Comparison of ENCODE assay signal across 24 cellular contexts in genomic region chr7:45224832-45225231, GRCh38.
DNase-seq lines count a peak whose midpoint lies in the region; ATAC-seq, FAIRE-seq and TF ChIP-seq lines count a peak whose summit lies in the region.
"Had no signal": no experiment of that assay in that cellular context is flagged by ENCODE, and none has a peak within 500 bp of the region (broad histone marks: within the 10 kb centered on the region; RNA-seq: fewer than 3 reads in every experiment).

No MANE protein-coding gene starts in this region.

- H3K4me3 ChIP-seq in H1 (ENCODE audit: extremely low read depth in 1 of 4, insufficient read depth in 2 of 4, low read depth in 3 of 4, low read length in 4 of 4), result no peak overlapping the region
- H3K4me3 ChIP-seq: dorsolateral prefrontal cortex, uterus had no signal

- TF ChIP-seq EP300 in H1 (IDR thresholded peaks at IDR 0.05; ENCODE audit: borderline replicate concordance in 1 of 2, low read depth in 2 of 2, low read length in 2 of 2), result no peak

- no peak for TF ChIP-seq CTCF in H1 (IDR thresholded peaks at IDR 0.05; ENCODE audit: control extremely low read depth in 1 of 3, insufficient read depth in 1 of 3, low read depth in 1 of 3, low read length in 3 of 3)
- TF ChIP-seq CTCF in neural crest cell (conservative IDR thresholded peaks at IDR 0.05), result no peak

- H4K91ac ChIP-seq in H1 (replicated peaks; ENCODE audit: insufficient read length, low read length), result no peak overlapping the region

- H3K4me2 ChIP-seq in H1 (ENCODE audit: insufficient read depth in 1 of 2, low read depth in 2 of 2, low read length in 2 of 2), result no peak overlapping the region

- no peak for FAIRE-seq in H1 (lab: Jason Lieb, UNC)
- FAIRE-seq: keratinocyte had no signal

- no peaks in the 10 kb centered on the region for H3K9me3 Mint-ChIP-seq in activated naive CD4-positive, alpha-beta T cell treated with anti-CD3 and anti-CD28 coated beads, Interleukin-2, amount 10 ng/mL, durations not matched to agents 7 days and 5 days
- H3K9me3 Mint-ChIP-seq in activated naive CD4-positive, alpha-beta T cell treated with anti-CD3 and anti-CD28 coated beads, Interleukin-2, amount 50 U/mL, for 72 hours, result no peaks in the 10 kb centered on the region
- no peaks in the 10 kb centered on the region for H3K9me3 Mint-ChIP-seq in neural crest cell
- H3K9me3 Mint-ChIP-seq: activated naive CD8-positive, alpha-beta T cell treated with anti-CD3 and anti-CD28 coated beads for 36 hours; CD4-positive, alpha-beta T cell had no signal

- CTCF ChIA-PET in activated naive CD4-positive, alpha-beta T cell treated with anti-CD3 and anti-CD28 coated beads, Interleukin-2, amount 10 ng/mL, durations not matched to agents 7 days and 5 days (lab: Charles Lee), result no interaction called here
- CTCF ChIA-PET in H1 (lab: Charles Lee; ENCODE audit: partially characterized antibody), result interaction anchor here (0.8 to 1.3 kb wide), 4 partner anchors 9 to 36 kb away, joined by 3 to 5 read pairs (median 4); no protein-coding TSS in a partner anchor

- no peaks in the 10 kb centered on the region for H3K9me3 ChIP-seq in H1 (ENCODE audit: insufficient read depth in 2 of 2, low read depth in 1 of 2, low read length in 1 of 2)
- H3K9me3 ChIP-seq: uterus had no signal

- H3K79me1 ChIP-seq in H1 (ENCODE audit: low read depth, low read length), result no peaks in the 10 kb centered on the region

- no peak overlapping the region for H3K18ac ChIP-seq in H1 (ENCODE audit: extremely low read depth, low read length)

- no peak overlapping the region for H2BK15ac ChIP-seq in H1 (ENCODE audit: low read length)

- no peak overlapping the region for H3K14ac ChIP-seq in H1 (ENCODE audit: insufficient read length)

- H3K36me3 Mint-ChIP-seq in activated naive CD4-positive, alpha-beta T cell treated with anti-CD3 and anti-CD28 coated beads, Interleukin-2, amount 10 ng/mL, durations not matched to agents 7 days and 5 days, result no peaks in the 10 kb centered on the region
- H3K36me3 Mint-ChIP-seq in activated naive CD4-positive, alpha-beta T cell treated with anti-CD3 and anti-CD28 coated beads, Interleukin-2, amount 50 U/mL, for 72 hours, result no peaks in the 10 kb centered on the region
- H3K36me3 Mint-ChIP-seq in neural crest cell (ENCODE audit: low read depth), result no peaks in the 10 kb centered on the region
- H3K36me3 Mint-ChIP-seq: activated naive CD8-positive, alpha-beta T cell treated with anti-CD3 and anti-CD28 coated beads for 36 hours had no signal

- H2AFZ ChIP-seq in H1 (ENCODE audit: low read length), result no peak overlapping the region

- H3K23me2 ChIP-seq in H1 (ENCODE audit: low read depth, low read length), result no peaks in the 10 kb centered on the region

- POLR2A ChIA-PET in H1 (lab: Charles Lee; ENCODE audit: partially characterized antibody), result no interaction called here

- no peak overlapping the region for H2BK5ac ChIP-seq in H1 (ENCODE audit: low read depth, low read length)

- no peak overlapping the region for H4K8ac ChIP-seq in H1 (ENCODE audit: extremely low read depth, insufficient read depth, low read length)

- H3K4me1 ChIP-seq in H1 (replicated peaks in 1 of 4; ENCODE audit: control insufficient read depth in 3 of 4, insufficient read depth in 4 of 4, low read length in 3 of 4), result no peaks in the 10 kb centered on the region; a peak in 1 of 7 replicates
- H3K4me1 ChIP-seq: uterus had no signal

- H3K4ac ChIP-seq in H1 (replicated peaks; ENCODE audit: insufficient read length, low read depth, low read length), result no peak overlapping the region

- H2BK120ac ChIP-seq in H1 (replicated peaks; ENCODE audit: low read depth, low read length), result no peak overlapping the region

- H4K20me1 ChIP-seq in H1 (replicated peaks in 1 of 2; ENCODE audit: control insufficient read depth in 1 of 2, insufficient read depth in 2 of 2, low read length in 2 of 2), result peaks cover 0 to 3% of the 10 kb centered on the region in 2 experiments

- H3K27me3 ChIP-seq in H1 (replicated peaks in 1 of 4; ENCODE audit: control insufficient read depth in 3 of 4, extremely low read depth in 1 of 4, insufficient read depth in 3 of 4, low read length in 3 of 4), result no peaks in the 10 kb centered on the region
- H3K27me3 ChIP-seq: brain microvascular endothelial cell, dorsolateral prefrontal cortex, uterus had no signal

- no peak overlapping the region for H3K23ac ChIP-seq in H1 (ENCODE audit: insufficient read length)

- no peaks in the 10 kb centered on the region for H3K36me3 ChIP-seq in H1 (ENCODE audit: control insufficient read depth in 2 of 4, insufficient read depth in 4 of 4, low read length in 3 of 4)
- H3K36me3 ChIP-seq: brain microvascular endothelial cell, uterus had no signal

- H3K9ac ChIP-seq in H1 (replicated peaks in 1 of 4; ENCODE audit: extremely low read depth in 1 of 4, low read depth in 3 of 4, low read length in 3 of 4), result no peak overlapping the region

- H3K27me3 Mint-ChIP-seq in activated naive CD4-positive, alpha-beta T cell treated with anti-CD3 and anti-CD28 coated beads, Interleukin-2, amount 10 ng/mL, durations not matched to agents 7 days and 5 days, result peaks cover 72% of the 10 kb centered on the region
- H3K27me3 Mint-ChIP-seq in neural crest cell (ENCODE audit: low read depth), result peaks cover 7% of the 10 kb centered on the region

- no peak for ATAC-seq in activated naive CD4-positive, alpha-beta T cell treated with anti-CD3 and anti-CD28 coated beads, Interleukin-2, amount 50 U/mL, for 72 hours
- no peak for ATAC-seq in HG03469 (IDR thresholded peaks at IDR 0.05; ENCODE audit: unreplicated experiment)
- ATAC-seq: sciatic nerve, T-helper 17 cell had no signal

- TF ChIP-seq POLR2A in H1 (IDR thresholded peaks at IDR 0.05; ENCODE audit: control extremely low read depth in 1 of 2, low read depth in 2 of 2, low read length in 2 of 2), result no peak

- H3K56ac ChIP-seq in H1 (replicated peaks; ENCODE audit: insufficient read length, low read depth, low read length), result no peak overlapping the region

- WGBS in H1 (ENCODE audit: extremely low coverage in 1 of 2, insufficient coverage in 1 of 2, insufficient read length in 1 of 2, insufficient replicate concordance in 2 of 2, low coverage in 1 of 2, low lambda C conversion rate in 2 of 2, missing lambda C conversion rate in 1 of 2), 2 experiments, result 78% methylated on average over 3 of the region's 3 CpGs; no CpG with 5 or more reads in 1 of the 2 experiments

- no peaks in the 10 kb centered on the region for H3K79me2 ChIP-seq in H1 (ENCODE audit: control insufficient read depth in 1 of 2, insufficient read depth in 2 of 2, low read length in 2 of 2)

- no peak overlapping the region for H4K5ac ChIP-seq in H1 (ENCODE audit: insufficient read length, low read depth, low read length)

- H3K4me1 Mint-ChIP-seq in activated naive CD4-positive, alpha-beta T cell treated with anti-CD3 and anti-CD28 coated beads, Interleukin-2, amount 10 ng/mL, durations not matched to agents 7 days and 5 days, result no peaks in the 10 kb centered on the region
- peaks cover 30% of the 10 kb centered on the region for H3K4me1 Mint-ChIP-seq in neural crest cell
- H3K4me1 Mint-ChIP-seq: activated naive CD8-positive, alpha-beta T cell treated with anti-CD3 and anti-CD28 coated beads for 36 hours had no signal

- H2AK5ac ChIP-seq in H1 (ENCODE audit: low read depth, low read length), result no peak overlapping the region

- TF ChIP-seq RAD21 in H1 (IDR thresholded peaks at IDR 0.05 in 1 of 2, conservative IDR thresholded peaks at IDR 0.05 in 1 of 2; ENCODE audit: low read depth in 2 of 2, low read length in 2 of 2), result no peak

- H3K4me3 Mint-ChIP-seq in activated naive CD4-positive, alpha-beta T cell treated with anti-CD3 and anti-CD28 coated beads, Interleukin-2, amount 10 ng/mL, durations not matched to agents 7 days and 5 days, result no peak overlapping the region
- H3K4me3 Mint-ChIP-seq in neural crest cell, result no peak overlapping the region
- H3K4me3 Mint-ChIP-seq: activated naive CD8-positive, alpha-beta T cell treated with anti-CD3 and anti-CD28 coated beads for 36 hours; CD4-positive, alpha-beta T cell; T-helper 17 cell had no signal

- no peak overlapping the region for H3K27ac Mint-ChIP-seq in activated naive CD4-positive, alpha-beta T cell treated with anti-CD3 and anti-CD28 coated beads, Interleukin-2, amount 10 ng/mL, durations not matched to agents 7 days and 5 days
- peak overlapping the region in 1 of 2 donors; percentile 33 for H3K27ac Mint-ChIP-seq in activated naive CD4-positive, alpha-beta T cell treated with anti-CD3 and anti-CD28 coated beads, Interleukin-2, amount 50 U/mL, for 72 hours
- no peak overlapping the region for H3K27ac Mint-ChIP-seq in neural crest cell (ENCODE audit: unreplicated experiment)
- H3K27ac Mint-ChIP-seq: activated naive CD8-positive, alpha-beta T cell treated with anti-CD3 and anti-CD28 coated beads for 36 hours; CD4-positive, alpha-beta T cell; T-helper 17 cell had no signal

- H2BK12ac ChIP-seq in H1 (ENCODE audit: low read depth, low read length), result no peak overlapping the region

- no peak overlapping the region for H3K27ac ChIP-seq in H1 (ENCODE audit: low read depth, low read length)
- H3K27ac ChIP-seq: brain microvascular endothelial cell, dorsolateral prefrontal cortex, uterus had no signal

- peak; percentile 43 for DNase-seq in activated naive CD4-positive, alpha-beta T cell treated with anti-CD3 and anti-CD28 coated beads, Interleukin-2, amount 10 ng/mL, durations not matched to agents 7 days and 5 days
- no peak for DNase-seq in activated naive CD4-positive, alpha-beta T cell treated with anti-CD3 and anti-CD28 coated beads, Interleukin-2, amount 50 U/mL, for 72 hours (ENCODE audit: low spot score in 2 of 2)
- DNase-seq in M059J (ENCODE audit: low read depth) (peak; percentile 9), H1 (ENCODE audit: low read depth in 1 of 2, low spot score in 2 of 2) (peak in 1 of 2 experiments; percentile 64), neural crest cell (ENCODE audit: low read depth, low spot score) (peak; percentile 12), NCI-H2107 (lab: John Stamatoyannopoulos, UW) (no peak), DMS79 (lab: John Stamatoyannopoulos, UW) (no peak)
- DNase-seq: activated CD4-positive, CD25-positive, alpha-beta regulatory T cell treated with anti-CD3 and anti-CD28 coated beads, Interleukin-2, amount 50 U/mL, for 72 hours; activated naive CD8-positive, alpha-beta T cell treated with anti-CD3 and anti-CD28 coated beads for 36 hours; activated T-cell treated with anti-CD3 and anti-CD28 coated beads, Interleukin-2, amount 50 U/mL, for 1 hour; brain microvascular endothelial cell; CD4-positive, alpha-beta T cell; DMS79 treated with DMSO at 0.1 percent for 48 hours; dorsolateral prefrontal cortex; MM.1S; NCI-H1694 treated with DMSO at 0.1 percent for 48 hours; NCI-H345; occipital lobe; stimulated activated CD4-positive, alpha-beta T cell treated with anti-CD3 and anti-CD28 coated beads, Interleukin-1b, Interleukin-23, amount 100 ng/mL, for 48 hours; T-helper 17 cell; uterus had no signal

- no peak overlapping the region for H2BK20ac ChIP-seq in H1 (ENCODE audit: low read length)

TF ChIP-seq in H1, 55 proteins besides CTCF, POLR2A, EP300 and RAD21 (continues in another document):
- TF ChIP-seq BACH1 (IDR thresholded peaks at IDR 0.05; ENCODE audit: low read length) (no peak), SIN3A (conservative IDR thresholded peaks at IDR 0.05 in 1 of 2, IDR thresholded peaks at IDR 0.05 in 1 of 2; ENCODE audit: low read depth in 1 of 2, low read length in 2 of 2) (peak in 1 of 2 experiments; percentile 63; a peak in 1 of 4 replicates)

Comparison
In these comparisons a context has a peak if more than half of its experiments do, and no peak if none do; other contexts are left out.
1. DNase-seq: peak in activated naive CD4-positive, alpha-beta T cell treated with anti-CD3 and anti-CD28 coated beads, Interleukin-2, amount 10 ng/mL, durations not matched to agents 7 days and 5 days (single experiment), M059J (single experiment) and neural crest cell (single experiment); none in activated naive CD4-positive, alpha-beta T cell treated with anti-CD3 and anti-CD28 coated beads, Interleukin-2, amount 50 U/mL, for 72 hours (0 of 2), NCI-H2107 (single experiment) and DMS79 (single experiment).